Comparison of ENCODE assay signal across 10 cellular contexts in the genomic region with DNA sequence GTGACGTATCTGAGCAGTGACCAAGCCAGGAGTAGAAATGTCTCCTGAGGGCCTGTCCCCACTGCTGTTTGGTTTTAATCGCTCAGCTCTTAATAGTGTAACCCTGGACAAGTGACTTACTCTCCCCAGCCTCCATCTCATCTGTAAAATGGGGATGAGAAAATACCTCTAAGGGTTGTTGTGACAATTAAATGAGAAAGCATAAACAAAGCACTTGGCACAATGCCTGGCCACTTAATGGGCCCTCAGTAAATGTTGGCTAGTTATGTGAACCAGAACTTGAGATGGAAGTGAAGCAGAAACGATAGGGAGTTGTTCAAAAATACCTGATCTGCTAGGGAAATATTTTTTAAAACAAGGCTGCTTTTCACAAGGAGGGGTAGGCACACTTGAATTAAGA. TPM values are rescaled to one million over a fixed set of nuclear protein-coding genes. Genes with fewer than 3 reads are reported as not detected.
DNase-seq lines count a peak whose midpoint lies in the region; ATAC-seq, FAIRE-seq and TF ChIP-seq lines count a peak whose summit lies in the region.
"Had no signal": no experiment of that assay in that cellular context is flagged by ENCODE, and none has a peak within 500 bp of the region (broad histone marks: within the 10 kb centered on the region; RNA-seq: fewer than 3 reads in every experiment).

No MANE protein-coding gene starts in this region.

- H3K36me3 ChIP-seq in GM12878 (ENCODE audit: control insufficient read depth in 2 of 2, insufficient read depth in 2 of 2, low read length in 1 of 2) (no peaks in the 10 kb centered on the region), subcutaneous abdominal adipose tissue (ENCODE audit: control insufficient read depth in 5 of 5, insufficient read depth in 5 of 5, low read length in 5 of 5) (no peaks in the 10 kb centered on the region)

- TF ChIP-seq EP300 in GM12878 (IDR thresholded peaks at IDR 0.05; ENCODE audit: borderline replicate concordance in 1 of 2, control insufficient read depth in 1 of 2, low read depth in 2 of 2, low read length in 2 of 2): no peak

- no peak overlapping the region for H3K4me2 ChIP-seq in GM12878 (ENCODE audit: control insufficient read depth, insufficient read depth)

- CTCF ChIA-PET in GM12878 (lab: Yijun Ruan, JAX): interaction anchor here (0.6 to 1.5 kb wide), 4 partner anchors 11 to 994 kb away, joined by 3 to 4 read pairs (median 3); no protein-coding TSS in a partner anchor

- H3K4me3 ChIP-seq in GM12878 (no peak overlapping the region), subcutaneous abdominal adipose tissue (ENCODE audit: low read depth in 1 of 5, low read length in 5 of 5) (peak overlapping the region; percentile 10 to 64 (median 45))

- H3K27me3 ChIP-seq in GM12878 (replicated peaks in 1 of 2; ENCODE audit: control insufficient read depth in 2 of 2, insufficient read depth in 2 of 2, low read length in 1 of 2): no peaks in the 10 kb centered on the region; a peak in 2 of 4 replicates
- peaks cover 0 to 5% (median 0%) of the 10 kb centered on the region in 5 donors for H3K27me3 ChIP-seq in subcutaneous abdominal adipose tissue (ENCODE audit: control insufficient read depth in 5 of 5, insufficient read depth in 4 of 5, low read length in 5 of 5)

- POLR2A ChIA-PET in GM12878 (lab: Charles Lee): no interaction called here

- SMC1A ChIA-PET in GM12878 (lab: Charles Lee; ENCODE audit: uncharacterized antibody, unreplicated experiment): interaction anchor here (1.0 to 1.5 kb wide), 2 partner anchors 36 to 221 kb away, joined by 4 read pairs; no protein-coding TSS in a partner anchor

- H3K9ac ChIP-seq in GM12878 (ENCODE audit: control insufficient read depth, insufficient read depth, low read length): no peak overlapping the region
- H3K9ac ChIP-seq in subcutaneous abdominal adipose tissue (ENCODE audit: low read length in 5 of 5): peak overlapping the region in 1 of 5 donors; percentile 44

- H3K79me2 ChIP-seq in GM12878 (ENCODE audit: control insufficient read depth, insufficient read depth, low read length): no peaks in the 10 kb centered on the region

- H3K9me3 ChIP-seq in GM12878 (replicated peaks; ENCODE audit: control insufficient read depth, insufficient read depth, low read length): no peaks in the 10 kb centered on the region
- no peaks in the 10 kb centered on the region for H3K9me3 ChIP-seq in subcutaneous abdominal adipose tissue (ENCODE audit: control insufficient read depth in 5 of 5, low read length in 5 of 5)

- FAIRE-seq in GM12878 (lab: Jason Lieb, UNC): no peak

- peak; percentile 12 for ATAC-seq in GM12878
- ATAC-seq in GM21619 (IDR thresholded peaks at IDR 0.05; ENCODE audit: unreplicated experiment): no peak

- in situ Hi-C loops in GM12878 (cut with MboI): no loop called here

- no peak for TF ChIP-seq RAD21 in GM12878 (IDR thresholded peaks at IDR 0.05; ENCODE audit: insufficient read depth, low read depth, low read length)

- DNase-seq in HT-29 (ENCODE audit: low spot score): peak; percentile 43
- no peak for DNase-seq in GM12878 (ENCODE audit: low read depth, low spot score)
- DNase-seq in lung microvascular endothelial cell (ENCODE audit: low read depth in 2 of 2): peak; percentile 47 to 56
- no peak for DNase-seq in islet precursor cell
- DNase-seq in dedifferentiated amniotic fluid mesenchymal stem cell (ENCODE audit: extremely low spot score): no peak
- DNase-seq: activated effector memory CD4-positive, alpha-beta T cell treated with anti-CD3 and anti-CD28 coated beads, Interleukin-2, amount 50 U/mL, for 16 hours; NCI-H146; stimulated activated CD8-positive, alpha-beta memory T cell treated with anti-CD3 and anti-CD28 coated beads, Interleukin-4, amount 100 ng/mL, for 48 hours had no signal

- TF ChIP-seq POLR2A in GM12878 (IDR thresholded peaks at IDR 0.05; ENCODE audit: low read depth, low read length): no peak

- BruUV-seq in GM12878 (replicated peaks; lab: Mats Ljungman, UMichigan): no TSS peak

- RAD21 ChIA-PET in GM12878 (lab: Charles Lee; ENCODE audit: unreplicated experiment): interaction anchor here (1.0 to 1.5 kb wide), 3 partner anchors 10 to 45 kb away, joined by 3 read pairs; no protein-coding TSS in a partner anchor

- H3K4me1 ChIP-seq in GM12878 (ENCODE audit: control insufficient read depth, insufficient read depth, low read length) (peaks cover 7% of the 10 kb centered on the region; the same call in 1 of the 2 replicates), subcutaneous abdominal adipose tissue (ENCODE audit: control insufficient read depth in 5 of 5, insufficient read depth in 5 of 5, low read length in 5 of 5) (peaks cover 0 to 23% (median 17%) of the 10 kb centered on the region in 5 donors)

- no peaks in the 10 kb centered on the region for H4K20me1 ChIP-seq in GM12878 (ENCODE audit: control insufficient read depth, insufficient read depth)

- TF ChIP-seq CTCF in GM12878 (IDR thresholded peaks at IDR 0.05 in 2 of 3, conservative IDR thresholded peaks at IDR 0.05 in 1 of 3; ENCODE audit: control insufficient read depth in 2 of 3, extremely low read depth in 1 of 3, insufficient read depth in 1 of 3, low read depth in 3 of 3, low read length in 3 of 3): no peak

- intact Hi-C loops in GM12878 (cut with micrococcal nuclease; ENCODE audit: unreplicated experiment): no loop called here

- peak overlapping the region; percentile 61 for H2AFZ ChIP-seq in GM12878 (ENCODE audit: control insufficient read depth, low read depth, low read length)

- H3K27ac ChIP-seq in GM12878 (ENCODE audit: control insufficient read depth, insufficient read depth): no peak overlapping the region
- H3K27ac ChIP-seq in subcutaneous abdominal adipose tissue (ENCODE audit: low read depth, low read length): peak overlapping the region; percentile 48

- WGBS in GM12878 (ENCODE audit: insufficient coverage, insufficient replicate concordance, low lambda C conversion rate, missing lambda C conversion rate): 20% methylated on average over 3 of the region's 3 CpGs

TF ChIP-seq in GM12878, 131 proteins besides CTCF, POLR2A, EP300 and RAD21:
- no peak for TF ChIP-seq MYB (IDR thresholded peaks at IDR 0.05; ENCODE audit: borderline replicate concordance, low read depth, low read length)
- TF ChIP-seq, protein P1, sequence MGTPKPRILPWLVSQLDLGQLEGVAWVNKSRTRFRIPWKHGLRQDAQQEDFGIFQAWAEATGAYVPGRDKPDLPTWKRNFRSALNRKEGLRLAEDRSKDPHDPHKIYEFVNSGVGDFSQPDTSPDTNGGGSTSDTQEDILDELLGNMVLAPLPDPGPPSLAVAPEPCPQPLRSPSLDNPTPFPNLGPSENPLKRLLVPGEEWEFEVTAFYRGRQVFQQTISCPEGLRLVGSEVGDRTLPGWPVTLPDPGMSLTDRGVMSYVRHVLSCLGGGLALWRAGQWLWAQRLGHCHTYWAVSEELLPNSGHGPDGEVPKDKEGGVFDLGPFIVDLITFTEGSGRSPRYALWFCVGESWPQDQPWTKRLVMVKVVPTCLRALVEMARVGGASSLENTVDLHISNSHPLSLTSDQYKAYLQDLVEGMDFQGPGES (IDR thresholded peaks at IDR 0.05): no peak
- TF ChIP-seq PAX5 (IDR thresholded peaks at IDR 0.05; ENCODE audit: borderline replicate concordance, low read depth, low read length): no peak
- TF ChIP-seq JUND (IDR thresholded peaks at IDR 0.05; ENCODE audit: low read depth, low read length): no peak
- TF ChIP-seq, protein P2, sequence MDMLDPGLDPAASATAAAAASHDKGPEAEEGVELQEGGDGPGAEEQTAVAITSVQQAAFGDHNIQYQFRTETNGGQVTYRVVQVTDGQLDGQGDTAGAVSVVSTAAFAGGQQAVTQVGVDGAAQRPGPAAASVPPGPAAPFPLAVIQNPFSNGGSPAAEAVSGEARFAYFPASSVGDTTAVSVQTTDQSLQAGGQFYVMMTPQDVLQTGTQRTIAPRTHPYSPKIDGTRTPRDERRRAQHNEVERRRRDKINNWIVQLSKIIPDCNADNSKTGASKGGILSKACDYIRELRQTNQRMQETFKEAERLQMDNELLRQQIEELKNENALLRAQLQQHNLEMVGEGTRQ (IDR thresholded peaks at IDR 0.05; ENCODE audit: borderline replicate concordance, low read depth, low read length): no peak
- TF ChIP-seq RBBP5 (conservative IDR thresholded peaks at IDR 0.05): no peak
- no peak for TF ChIP-seq SRF (IDR thresholded peaks at IDR 0.05; ENCODE audit: low read depth in 2 of 2, low read length in 2 of 2)
- TF ChIP-seq ZNF622 (IDR thresholded peaks at IDR 0.05): no peak
- TF ChIP-seq MTA3 (IDR thresholded peaks at IDR 0.05; ENCODE audit: borderline replicate concordance, low read length): no peak
- TF ChIP-seq CBX3 (IDR thresholded peaks at IDR 0.05; ENCODE audit: borderline replicate concordance, low read depth): no peak

RNA-seq across cellular contexts. Expression of a gene that starts 58.2 kb away (rescaled TPM):
- 11.1 and 16.4 TPM in 2 replicates for total RNA-seq in HT-29 (2014; rRNA removed; shearing (Covaris generic))
- 13.6 and 18.1 TPM in 2 replicates for total RNA-seq in GM12878 (2013; cell fraction: nucleolus; rRNA removed)
- total RNA-seq in GM12878 (2014; rRNA removed): 0.17 and 0.71 TPM in 2 replicates
- 0.36 and 0.51 TPM in 2 replicates for total RNA-seq in GM12878 (2014; rRNA removed; fragmentation: Illumina TruSeq; extraction: Trizol)
- total RNA-seq in GM12878 (2021): 0.37 and 0.56 TPM in 2 replicates
- 0.31 TPM for polyA plus RNA-seq in GM12878 (2011; ENCODE audit: low read depth)
- polyA plus RNA-seq in GM12878 (2011; rRNA removed): 14.7 and 19.6 TPM in 2 replicates
- polyA plus RNA-seq in GM12878 (2011; cell fraction: cytosol; rRNA removed): 4.4 and 5.8 TPM in 2 replicates
- polyA plus RNA-seq in GM12878 (2011; cell fraction: nucleus; rRNA removed): 10.1 TPM in 2 replicates
- polyA plus RNA-seq in GM12878 (2012): 0.74 and 0.81 TPM in 2 replicates
- polyA plus RNA-seq in GM12878 (2014; fragmentation: Illumina TruSeq; extraction: Trizol): 0.41 and 0.59 TPM in 2 replicates
- under 1 TPM in 1 of 2 experiments, not detected in 1; 0.11 TPM for polyA plus RNA-seq in GM12878 (2014; fragmentation: Nextera tagmentation; extraction: Ambion mirVana)
- polyA plus RNA-seq in GM12878 (2014; rRNA removed): 0.16 and 1.1 TPM in 2 replicates
- under 1 TPM; 0.28 to 0.53 TPM for polyA plus RNA-seq in GM12878 (2016; fragmentation: Nextera tagmentation; extraction: Ambion mirVana)
- polyA minus RNA-seq in GM12878 (2011; rRNA and poly(A)+ RNA removed): 10.3 and 10.5 TPM in 2 replicates
- polyA minus RNA-seq in GM12878 (2011; cell fraction: cytosol; rRNA and poly(A)+ RNA removed): 2.8 and 3.5 TPM in 2 replicates
- polyA minus RNA-seq in GM12878 (2011; cell fraction: nucleus; rRNA and poly(A)+ RNA removed): 18.4 and 37.3 TPM in 2 replicates
- total RNA-seq in lung microvascular endothelial cell: 3.4 and 7.8 TPM in 2 replicates

Comparison
In these comparisons a context has a peak if more than half of its experiments do, and no peak if none do; other contexts are left out.
1. DNase-seq: peak in HT-29 (single experiment) and lung microvascular endothelial cell (2 of 2); none in GM12878 (single experiment), islet precursor cell (single experiment) and dedifferentiated amniotic fluid mesenchymal stem cell (single experiment).